In the genomic region with DNA sequence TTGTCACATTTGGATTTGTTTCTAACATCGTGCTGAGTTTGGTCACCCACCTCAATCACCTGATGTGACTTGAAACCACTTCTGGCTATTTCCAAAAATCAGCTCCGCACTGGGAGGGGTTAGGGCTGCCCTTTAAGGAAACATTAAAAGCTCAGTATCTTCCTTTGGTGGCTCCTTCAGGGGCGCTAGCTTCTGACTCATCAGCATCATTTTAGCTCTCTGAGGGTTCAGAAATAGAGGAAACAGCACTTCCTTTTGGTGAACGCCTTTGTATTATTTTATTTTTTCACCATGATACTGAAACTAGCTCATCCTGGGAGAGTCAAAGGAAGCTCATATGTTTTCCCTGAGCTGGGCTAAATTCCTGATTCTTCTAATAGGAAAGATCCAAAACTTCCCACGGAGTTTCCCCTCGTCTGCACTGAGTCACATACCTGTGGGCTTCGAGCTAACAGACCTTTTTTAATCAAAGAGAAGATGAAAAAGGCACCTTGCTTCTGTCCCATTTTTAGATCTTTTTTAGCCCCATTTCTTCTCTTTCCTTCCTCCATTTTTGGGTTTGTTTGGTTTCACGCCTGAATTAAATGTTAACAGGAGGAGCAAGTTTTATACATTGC, we compare ENCODE assay signal across 8 cellular contexts. TPM values are rescaled to one million over a fixed set of nuclear protein-coding genes. Genes with fewer than 3 reads are reported as not detected.
DNase-seq lines count a peak whose midpoint lies in the region; ATAC-seq and TF ChIP-seq lines count a peak whose summit lies in the region.

No MANE protein-coding gene starts in this region.

- peaks cover 24% of the 10 kb centered on the region for H3K4me1 ChIP-seq in OCI-LY3 (ENCODE audit: low read length)
- H3K4me1 ChIP-seq in mesendoderm (ENCODE audit: control insufficient read depth, low read depth, low read length): peaks cover 2% of the 10 kb centered on the region

- ATAC-seq in HG02763 (IDR thresholded peaks at IDR 0.05; ENCODE audit: unreplicated experiment): peak; percentile 87

- H3K4me3 ChIP-seq in OCI-LY3 (ENCODE audit: low read length): peak overlapping the region; percentile 28; the same call in 1 of the 2 replicates
- no peak overlapping the region for H3K4me3 ChIP-seq in mesendoderm (ENCODE audit: low read length)

- no peaks in the 10 kb centered on the region for H3K79me2 ChIP-seq in OCI-LY3 (ENCODE audit: low read length)
- no peaks in the 10 kb centered on the region for H3K79me2 ChIP-seq in mesendoderm (ENCODE audit: control insufficient read depth, insufficient read depth, low read length)

- no peak overlapping the region for H2AFZ ChIP-seq in OCI-LY3 (ENCODE audit: low read depth, low read length)

- peaks cover 4% of the 10 kb centered on the region for H3K9me3 Mint-ChIP-seq in activated CD4-positive, alpha-beta T cell treated with anti-CD3 and anti-CD28 coated beads, Interleukin-2, amount 10 ng/mL, durations not matched to agents 24 days and 14 days

- peaks cover 4% of the 10 kb centered on the region; the same call in 1 of the 2 replicates for H3K9me3 ChIP-seq in OCI-LY3 (ENCODE audit: insufficient read depth, low read length)

- H3K27ac Mint-ChIP-seq in activated CD4-positive, alpha-beta T cell treated with anti-CD3 and anti-CD28 coated beads, Interleukin-2, amount 10 ng/mL, durations not matched to agents 24 days and 14 days: no peak overlapping the region

- WGBS in mesendoderm (ENCODE audit: extremely low coverage, insufficient coverage, low lambda C conversion rate): no CpG with 5 or more reads among the region's 8 CpGs

- intact Hi-C loops in activated CD4-positive, alpha-beta T cell treated with anti-CD3 and anti-CD28 coated beads, Interleukin-2, amount 10 ng/mL, durations not matched to agents 24 days and 14 days (cut with micrococcal nuclease): no loop called here

- H3K27me3 ChIP-seq in OCI-LY3 (ENCODE audit: low read depth, low read length): peaks cover 31% of the 10 kb centered on the region
- no peaks in the 10 kb centered on the region for H3K27me3 ChIP-seq in mesendoderm (ENCODE audit: insufficient read depth, low read length, poor library complexity)

- H2BK5ac ChIP-seq in mesendoderm (ENCODE audit: low read length): no peak overlapping the region

- no peaks in the 10 kb centered on the region for H3K36me3 Mint-ChIP-seq in activated CD4-positive, alpha-beta T cell treated with anti-CD3 and anti-CD28 coated beads, Interleukin-2, amount 10 ng/mL, durations not matched to agents 24 days and 14 days (ENCODE audit: low read depth)

- no peak overlapping the region for H3K56ac ChIP-seq in mesendoderm (ENCODE audit: low read length)

- H3K9ac ChIP-seq in OCI-LY3 (ENCODE audit: low read length) (no peak overlapping the region), mesendoderm (ENCODE audit: low read length) (no peak overlapping the region)

- H3K79me1 ChIP-seq in mesendoderm (ENCODE audit: low read length): no peaks in the 10 kb centered on the region

- H2BK15ac ChIP-seq in mesendoderm (replicated peaks; ENCODE audit: low read depth): no peak overlapping the region

- H4K5ac ChIP-seq in mesendoderm (ENCODE audit: low read length): no peak overlapping the region

- H4K20me1 ChIP-seq in OCI-LY3 (ENCODE audit: insufficient read depth, low read length): no peaks in the 10 kb centered on the region

- H3K23ac ChIP-seq in mesendoderm (ENCODE audit: low read length): no peak overlapping the region

- H3K27me3 Mint-ChIP-seq in activated CD4-positive, alpha-beta T cell treated with anti-CD3 and anti-CD28 coated beads, Interleukin-2, amount 10 ng/mL, durations not matched to agents 24 days and 14 days: peaks cover 10% of the 10 kb centered on the region

- H3K4me2 ChIP-seq in OCI-LY3 (ENCODE audit: low read length): peak overlapping the region; percentile 56
- no peak overlapping the region for H3K4me2 ChIP-seq in mesendoderm (ENCODE audit: low read length)

- H2BK120ac ChIP-seq in mesendoderm (ENCODE audit: low read depth, low read length): no peak overlapping the region

- H2AK5ac ChIP-seq in mesendoderm (ENCODE audit: low read length): no peak overlapping the region

- H3K4me1 Mint-ChIP-seq in activated CD4-positive, alpha-beta T cell treated with anti-CD3 and anti-CD28 coated beads, Interleukin-2, amount 10 ng/mL, durations not matched to agents 24 days and 14 days: peaks cover 30% of the 10 kb centered on the region

- H3K18ac ChIP-seq in mesendoderm (ENCODE audit: low read length): no peak overlapping the region

- no peak overlapping the region for H3K4ac ChIP-seq in mesendoderm (ENCODE audit: low read depth, low read length)

- TF ChIP-seq CTCF in OCI-LY3 (IDR thresholded peaks at IDR 0.05; ENCODE audit: low read depth, low read length): no peak

- no peak overlapping the region for H3K27ac ChIP-seq in OCI-LY3 (ENCODE audit: low read length)
- H3K27ac ChIP-seq in mesendoderm (ENCODE audit: low read depth, low read length): no peak overlapping the region

- no peaks in the 10 kb centered on the region for H3K36me3 ChIP-seq in OCI-LY3 (replicated peaks; ENCODE audit: low read depth, low read length)
- no peaks in the 10 kb centered on the region for H3K36me3 ChIP-seq in mesendoderm (ENCODE audit: control insufficient read depth, insufficient read depth, low read length)

- peak; percentile 69 for DNase-seq in activated CD4-positive, alpha-beta T cell treated with anti-CD3 and anti-CD28 coated beads, Interleukin-2, amount 10 ng/mL, durations not matched to agents 24 days and 14 days
- no peak for DNase-seq in activated CD4-positive, alpha-beta T cell treated with anti-CD3 and anti-CD28 coated beads for 1 hour
- DNase-seq in lung microvascular endothelial cell (ENCODE audit: low read depth in 2 of 2): peak; percentile 27 to 69
- no peak for DNase-seq in islet precursor cell
- no peak for DNase-seq in epidermal melanocyte (ENCODE audit: insufficient read length, low spot score)
- DNase-seq in mesendoderm: no peak

- H4K8ac ChIP-seq in mesendoderm (ENCODE audit: low read depth, low read length): no peak overlapping the region

- peak overlapping the region; percentile 15 for H3K4me3 Mint-ChIP-seq in activated CD4-positive, alpha-beta T cell treated with anti-CD3 and anti-CD28 coated beads, Interleukin-2, amount 10 ng/mL, durations not matched to agents 24 days and 14 days

RNA-seq across cellular contexts. Expression of a gene that starts 48.2 kb away (rescaled TPM):
- not detected in 2 replicates for total RNA-seq in activated CD4-positive, alpha-beta T cell treated with anti-CD3 and anti-CD28 coated beads, Interleukin-2, amount 10 ng/mL, durations not matched to agents 24 days and 14 days
- total RNA-seq in lung microvascular endothelial cell: 1.1 and 1.4 TPM in 2 replicates
- 0.25 TPM for polyA plus RNA-seq in mesendoderm (2013, experiment 1 of 2)
- polyA plus RNA-seq in mesendoderm (2013, experiment 2 of 2): 0.10 TPM

Comparison
In these comparisons a context has a peak if more than half of its experiments do, and no peak if none do; other contexts are left out.
1. DNase-seq: peak in activated CD4-positive, alpha-beta T cell treated with anti-CD3 and anti-CD28 coated beads, Interleukin-2, amount 10 ng/mL, durations not matched to agents 24 days and 14 days (single experiment) and lung microvascular endothelial cell (2 of 2); none in activated CD4-positive, alpha-beta T cell treated with anti-CD3 and anti-CD28 coated beads for 1 hour (single experiment), islet precursor cell (single experiment), epidermal melanocyte (single experiment) and mesendoderm (single experiment).